ENCODE assay signal across 9 cellular contexts in genomic region chr22:46110215-46110614, GRCh38. TPM values are rescaled to one million over a fixed set of nuclear protein-coding genes. Genes with fewer than 3 reads are reported as not detected.
DNase-seq lines count a peak whose midpoint lies in the region; TF ChIP-seq lines count a peak whose summit lies in the region.
"Had no signal": no experiment of that assay in that cellular context is flagged by ENCODE, and none has a peak within 500 bp of the region (broad histone marks: within the 10 kb centered on the region; RNA-seq: fewer than 3 reads in every experiment).

No MANE protein-coding gene starts in this region.

- H3K4me3 Mint-ChIP-seq in activated CD4-positive, alpha-beta T cell treated with anti-CD3 and anti-CD28 coated beads, Interleukin-2, amount 10 ng/mL, durations not matched to agents 24 days and 14 days, result no peak overlapping the region
- H3K4me3 Mint-ChIP-seq: T-helper 1 cell treated with Interleukin-12 subunit alpha and Interleukin-12 subunit beta and Interleukin-4 antibody, amounts not matched to agents 30 μg/mL and 1 μg/mL, for 36 hours had no signal

- H3K27me3 Mint-ChIP-seq in activated CD4-positive, alpha-beta T cell treated with anti-CD3 and anti-CD28 coated beads, Interleukin-2, amount 10 ng/mL, durations not matched to agents 24 days and 14 days, result no peaks in the 10 kb centered on the region

- H3K27ac ChIP-seq in SK-N-MC (peak overlapping the region; percentile 54), stomach (peak overlapping the region; percentile 55 to 91 (median 90))

- peaks cover 2% of the 10 kb centered on the region for H3K36me3 Mint-ChIP-seq in activated CD4-positive, alpha-beta T cell treated with anti-CD3 and anti-CD28 coated beads, Interleukin-2, amount 10 ng/mL, durations not matched to agents 24 days and 14 days (ENCODE audit: low read depth)

- TF ChIP-seq CTCF in fibroblast of villous mesenchyme (IDR thresholded peaks at IDR 0.05; ENCODE audit: insufficient read depth, low read depth, low read length) (no peak), stomach (IDR thresholded peaks at IDR 0.05) (no peak)

- no peaks in the 10 kb centered on the region for H3K9me3 Mint-ChIP-seq in activated CD4-positive, alpha-beta T cell treated with anti-CD3 and anti-CD28 coated beads, Interleukin-2, amount 10 ng/mL, durations not matched to agents 24 days and 14 days
- H3K9me3 Mint-ChIP-seq: T-helper 1 cell treated with Interleukin-12 subunit alpha and Interleukin-12 subunit beta and Interleukin-4 antibody, amounts not matched to agents 30 μg/mL and 1 μg/mL, for 36 hours had no signal

- H3K36me3 ChIP-seq in SK-N-MC (ENCODE audit: insufficient read depth, low read length), result peaks cover 64% of the 10 kb centered on the region
- peaks cover 47 to 88% (median 72%) of the 10 kb centered on the region in 4 donors for H3K36me3 ChIP-seq in stomach

- 65 to 73% (median 67%) methylated on average over 6 to 9 of the region's 9 CpGs for WGBS in stomach, 5 donors

- peak; percentile 11 for DNase-seq in NCI-H82 (lab: John Stamatoyannopoulos, UW)
- no peak for DNase-seq in NCI-H82 treated with DMSO at 0.1 percent for 48 hours (lab: John Stamatoyannopoulos, UW; ENCODE audit: unreplicated experiment)
- DNase-seq in SK-N-MC (ENCODE audit: low read depth, low spot score), result no peak
- DNase-seq in fibroblast of villous mesenchyme (ENCODE audit: low read depth), result peak; percentile 53
- DNase-seq in stomach, result no peak
- DNase-seq in HuH-7.5 (ENCODE audit: low spot score), result no peak
- DNase-seq in GF-D8 (lab: John Stamatoyannopoulos, UW), result no peak
- DNase-seq in activated CD4-positive, alpha-beta T cell treated with anti-CD3 and anti-CD28 coated beads, Interleukin-2, amount 10 ng/mL, durations not matched to agents 24 days and 14 days, result no peak

- H3K4me1 ChIP-seq in stomach, result peaks cover 88 to 100% (median 96%) of the 10 kb centered on the region in 4 donors

- TF ChIP-seq POLR2A in stomach (IDR thresholded peaks at IDR 0.05), result no peak

- H3K9me3 ChIP-seq in SK-N-MC (ENCODE audit: low read depth, low read length), result no peaks in the 10 kb centered on the region
- no peaks in the 10 kb centered on the region for H3K9me3 ChIP-seq in stomach

- TF ChIP-seq EP300 in stomach (IDR thresholded peaks at IDR 0.05), result no peak

- no peak overlapping the region for H3K9ac ChIP-seq in SK-N-MC (ENCODE audit: insufficient read length)

- H3K4me1 Mint-ChIP-seq in activated CD4-positive, alpha-beta T cell treated with anti-CD3 and anti-CD28 coated beads, Interleukin-2, amount 10 ng/mL, durations not matched to agents 24 days and 14 days, result no peaks in the 10 kb centered on the region

- H3K27ac Mint-ChIP-seq in activated CD4-positive, alpha-beta T cell treated with anti-CD3 and anti-CD28 coated beads, Interleukin-2, amount 10 ng/mL, durations not matched to agents 24 days and 14 days, result no peak overlapping the region
- H3K27ac Mint-ChIP-seq: T-helper 1 cell treated with Interleukin-12 subunit alpha and Interleukin-12 subunit beta and Interleukin-4 antibody, amounts not matched to agents 30 μg/mL and 1 μg/mL, for 36 hours had no signal

- intact Hi-C loops in stomach (cut with DNase I; ENCODE audit: low total_unique reads), result no loop called here
- intact Hi-C loops in activated CD4-positive, alpha-beta T cell treated with anti-CD3 and anti-CD28 coated beads, Interleukin-2, amount 10 ng/mL, durations not matched to agents 24 days and 14 days (cut with micrococcal nuclease), result no loop called here

- no peaks in the 10 kb centered on the region for H3K27me3 ChIP-seq in stomach

- H3K4me3 ChIP-seq in SK-N-MC (no peak overlapping the region), fibroblast of villous mesenchyme (ENCODE audit: low read depth, low read length) (no peak overlapping the region), stomach (no peak overlapping the region)

RNA-seq across cellular contexts. Expression of gene PPARA, which starts 40.1 kb away (rescaled TPM):
- total RNA-seq in fibroblast of villous mesenchyme (14.2 and 15.5 TPM in 2 replicates), stomach (10 to 100 TPM in 4 of 5 donors, 1 to 10 TPM in 1; 8.2 to 28.8 (median 19.4) TPM)
- 1 to 10 TPM; 3.4 to 8.6 (median 5.3) TPM for polyA plus RNA-seq in stomach
- total RNA-seq in activated CD4-positive, alpha-beta T cell treated with anti-CD3 and anti-CD28 coated beads, Interleukin-2, amount 10 ng/mL, durations not matched to agents 24 days and 14 days, result 13.0 and 14.4 TPM in 2 replicates

Comparison
In these comparisons a context has a peak if more than half of its experiments do, and no peak if none do; other contexts are left out.
1. DNase-seq: peak in NCI-H82 (single experiment) and fibroblast of villous mesenchyme (single experiment); none in NCI-H82 treated with DMSO at 0.1 percent for 48 hours (single experiment), SK-N-MC (single experiment), stomach (single experiment), HuH-7.5 (single experiment), GF-D8 (single experiment) and activated CD4-positive, alpha-beta T cell treated with anti-CD3 and anti-CD28 coated beads, Interleukin-2, amount 10 ng/mL, durations not matched to agents 24 days and 14 days (single experiment).